ENCODE assay signal across 1 cellular context in the genomic region with DNA sequence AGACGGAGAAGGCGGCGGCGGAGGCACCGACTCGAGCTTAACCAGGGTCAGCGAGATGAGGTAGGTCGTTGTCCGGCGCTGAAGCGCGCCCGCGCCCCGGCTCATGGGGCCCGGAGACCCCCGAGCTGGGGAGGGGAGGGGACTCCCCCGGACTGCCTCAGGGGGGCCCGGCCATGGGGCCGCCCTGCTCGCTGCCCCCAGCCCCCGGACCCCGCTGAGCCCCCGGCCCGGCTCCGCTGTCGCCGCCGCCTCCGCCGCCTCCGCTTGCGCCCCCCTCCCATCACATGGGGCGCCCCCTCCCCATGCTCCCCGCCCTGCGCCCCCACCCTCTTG.
TF ChIP-seq lines count a peak whose summit lies in the region.

No MANE protein-coding gene starts in this region.

TF ChIP-seq in neural cell, 6 proteins besides CTCF, POLR2A, EP300 and RAD21 (continued from another document):
- TF ChIP-seq, protein P1, sequence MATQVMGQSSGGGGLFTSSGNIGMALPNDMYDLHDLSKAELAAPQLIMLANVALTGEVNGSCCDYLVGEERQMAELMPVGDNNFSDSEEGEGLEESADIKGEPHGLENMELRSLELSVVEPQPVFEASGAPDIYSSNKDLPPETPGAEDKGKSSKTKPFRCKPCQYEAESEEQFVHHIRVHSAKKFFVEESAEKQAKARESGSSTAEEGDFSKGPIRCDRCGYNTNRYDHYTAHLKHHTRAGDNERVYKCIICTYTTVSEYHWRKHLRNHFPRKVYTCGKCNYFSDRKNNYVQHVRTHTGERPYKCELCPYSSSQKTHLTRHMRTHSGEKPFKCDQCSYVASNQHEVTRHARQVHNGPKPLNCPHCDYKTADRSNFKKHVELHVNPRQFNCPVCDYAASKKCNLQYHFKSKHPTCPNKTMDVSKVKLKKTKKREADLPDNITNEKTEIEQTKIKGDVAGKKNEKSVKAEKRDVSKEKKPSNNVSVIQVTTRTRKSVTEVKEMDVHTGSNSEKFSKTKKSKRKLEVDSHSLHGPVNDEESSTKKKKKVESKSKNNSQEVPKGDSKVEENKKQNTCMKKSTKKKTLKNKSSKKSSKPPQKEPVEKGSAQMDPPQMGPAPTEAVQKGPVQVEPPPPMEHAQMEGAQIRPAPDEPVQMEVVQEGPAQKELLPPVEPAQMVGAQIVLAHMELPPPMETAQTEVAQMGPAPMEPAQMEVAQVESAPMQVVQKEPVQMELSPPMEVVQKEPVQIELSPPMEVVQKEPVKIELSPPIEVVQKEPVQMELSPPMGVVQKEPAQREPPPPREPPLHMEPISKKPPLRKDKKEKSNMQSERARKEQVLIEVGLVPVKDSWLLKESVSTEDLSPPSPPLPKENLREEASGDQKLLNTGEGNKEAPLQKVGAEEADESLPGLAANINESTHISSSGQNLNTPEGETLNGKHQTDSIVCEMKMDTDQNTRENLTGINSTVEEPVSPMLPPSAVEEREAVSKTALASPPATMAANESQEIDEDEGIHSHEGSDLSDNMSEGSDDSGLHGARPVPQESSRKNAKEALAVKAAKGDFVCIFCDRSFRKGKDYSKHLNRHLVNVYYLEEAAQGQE (IDR thresholded peaks at IDR 0.05; ENCODE audit: borderline replicate concordance), result no peak
- no peak for TF ChIP-seq EZH2 (IDR thresholded peaks at IDR 0.05; ENCODE audit: borderline replicate concordance, insufficient read depth, low read length, poor library complexity, severe bottlenecking)
- no peak for TF ChIP-seq MXI1 (conservative IDR thresholded peaks at IDR 0.05; ENCODE audit: poor library complexity, severe bottlenecking)
